ENCODE assay signal across 1 cellular context in the genomic region with DNA sequence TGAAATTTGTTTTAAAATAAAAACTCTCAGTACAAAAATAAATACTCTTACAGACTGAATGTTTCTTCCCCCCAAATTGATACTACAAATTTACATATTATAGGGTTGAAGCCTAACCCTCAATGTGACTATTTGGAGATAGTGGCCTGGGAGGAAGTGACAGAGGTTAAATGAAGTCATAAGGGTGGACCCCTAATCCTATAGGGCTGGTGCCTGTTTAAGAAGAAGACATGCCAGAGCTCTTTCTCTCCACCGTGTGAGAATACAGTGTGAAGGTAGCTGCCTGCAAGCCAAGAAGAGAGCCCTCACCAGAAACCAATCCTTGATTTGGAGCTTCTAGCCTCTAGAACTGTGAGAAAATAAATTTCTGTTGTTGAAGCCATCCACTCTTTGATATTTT.
TF ChIP-seq lines count a peak whose summit lies in the region.

No MANE protein-coding gene starts in this region.

TF ChIP-seq in WTC11, 78 proteins besides CTCF, POLR2A, EP300 and RAD21 (continued from another document):
- TF ChIP-seq ZNF423 (CRISPR knock-in tag; IDR thresholded peaks at IDR 0.05) (no peak), TP53 (CRISPR knock-in tag; IDR thresholded peaks at IDR 0.05) (no peak)
